9 cellular contexts compared by ENCODE assay signal in the genomic region with DNA sequence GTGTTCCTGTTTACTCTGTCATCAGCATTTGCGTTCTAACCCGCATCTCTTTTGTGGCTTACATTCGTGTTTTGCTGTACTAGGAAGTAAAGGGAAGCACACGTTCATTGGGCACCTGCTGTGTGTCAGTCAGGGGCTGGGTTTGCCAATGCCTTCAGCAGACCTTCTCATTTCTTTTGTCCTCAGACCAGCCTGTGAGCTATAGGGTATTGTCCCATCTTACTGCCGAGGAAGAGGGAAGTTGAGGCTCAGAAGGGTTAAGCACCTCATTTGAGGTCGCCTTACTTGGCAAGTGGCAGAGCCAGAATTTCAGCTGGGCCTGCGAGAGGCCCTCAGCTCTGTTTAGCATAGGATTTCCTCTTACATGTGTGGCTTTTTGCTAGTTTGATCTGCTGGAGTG. TPM values are rescaled to one million over a fixed set of nuclear protein-coding genes. Genes with fewer than 3 reads are reported as not detected.
DNase-seq lines count a peak whose midpoint lies in the region; ATAC-seq and TF ChIP-seq lines count a peak whose summit lies in the region.
"Had no signal": no experiment of that assay in that cellular context is flagged by ENCODE, and none has a peak within 500 bp of the region (broad histone marks: within the 10 kb centered on the region; RNA-seq: fewer than 3 reads in every experiment).

No MANE protein-coding gene starts in this region.

- no peaks in the 10 kb centered on the region for H3K9me2 ChIP-seq in Loucy (replicated peaks; ENCODE audit: low read depth, low read length)

- POLR2A ChIA-PET in CD4-positive, alpha-beta T cell (lab: Charles Lee) = interaction anchor here (0.6 to 3.6 kb wide), 13 partner anchors 9 to 211 kb away, joined by 3 to 34 read pairs (median 4); a partner anchor contains a TSS

- peak overlapping the region; percentile 35 for H3K4me2 ChIP-seq in Loucy (ENCODE audit: low read depth, low read length, poor library complexity, severe bottlenecking)

- H3K27me3 ChIP-seq in CD4-positive, alpha-beta T cell (ENCODE audit: control insufficient read depth, insufficient read depth, low read length) = no peaks in the 10 kb centered on the region
- H3K27me3 ChIP-seq in Loucy (ENCODE audit: insufficient read depth, low read length, poor library complexity, severe bottlenecking) (no peaks in the 10 kb centered on the region), ascending aorta (no peaks in the 10 kb centered on the region)
- H3K27me3 ChIP-seq: uterus had no signal

- peaks cover 10% of the 10 kb centered on the region for H3K36me3 Mint-ChIP-seq in CD4-positive, alpha-beta T cell (ENCODE audit: low read depth)
- no peaks in the 10 kb centered on the region for H3K36me3 Mint-ChIP-seq in naive B cell

- H3F3A ChIP-seq in Loucy (ENCODE audit: low read depth) = no peaks in the 10 kb centered on the region

- no peak overlapping the region for H2AFZ ChIP-seq in Loucy (ENCODE audit: low read length)

- H3K36me3 ChIP-seq in Loucy (ENCODE audit: insufficient read depth, low read length) (peaks cover 2% of the 10 kb centered on the region; the same call in 1 of the 2 replicates), ascending aorta (peaks cover 2% of the 10 kb centered on the region in 2 donors)
- H3K36me3 ChIP-seq: uterus had no signal

- peaks cover 72% of the 10 kb centered on the region for H3K4me1 Mint-ChIP-seq in CD4-positive, alpha-beta T cell (ENCODE audit: low read depth)
- peaks cover 36 to 64% (median 53%) of the 10 kb centered on the region in 3 donors for H3K4me1 Mint-ChIP-seq in naive B cell

- peaks cover 4% of the 10 kb centered on the region for H4K20me1 ChIP-seq in Loucy (ENCODE audit: insufficient read depth, low read length, poor library complexity, severe bottlenecking)

- intact Hi-C loops in CD4-positive, alpha-beta T cell (cut with DNase I, micrococcal nuclease) = loop anchor here in 1 of 2 experiments (1.0 kb wide), 3 partner anchors 9 to 24 kb away; a partner anchor contains a TSS
- intact Hi-C loops in ascending aorta (cut with DNase I) = no loop called here

- H3K27ac ChIP-seq in CD4-positive, alpha-beta T cell (ENCODE audit: low read depth, low read length) = peak overlapping the region; percentile 59
- peak overlapping the region; percentile 32 for H3K27ac ChIP-seq in ascending aorta
- H3K27ac ChIP-seq: uterus had no signal

- H3K4me1 ChIP-seq in Loucy (ENCODE audit: insufficient read depth, low read length, poor library complexity, severe bottlenecking) (peaks cover 30% of the 10 kb centered on the region), ascending aorta (peaks cover 0 to 7% of the 10 kb centered on the region in 2 donors)

- H3K79me2 ChIP-seq in Loucy (ENCODE audit: insufficient read depth, low read length) = peaks cover 19% of the 10 kb centered on the region; the same call in 1 of the 2 replicates

- DNase-seq in CD4-positive, alpha-beta T cell = peak in 1 of 10 experiments; percentile 27
- DNase-seq in ascending aorta (ENCODE audit: low spot score in 2 of 2) = no peak
- no peak for DNase-seq in naive B cell
- no peak for DNase-seq in stimulated activated CD4-positive, alpha-beta T cell treated with anti-CD3 and anti-CD28 coated beads, Interleukin-2, amount 100 ng/mL, for 24 hours
- no peak for DNase-seq in NCI-H446 treated with DMSO at 0.1 percent for 48 hours (lab: John Stamatoyannopoulos, UW)

- ATAC-seq in CD4-positive, alpha-beta T cell (ENCODE audit: poor library complexity) = peak; percentile 61
- peak; percentile 34 to 43 for ATAC-seq in naive B cell (ENCODE audit: low read depth in 2 of 2)
- ATAC-seq in SK-N-SH treated with all-trans-retinoic acid at 6 μM for 48 hours = no peak
- ATAC-seq in GM18861 (IDR thresholded peaks at IDR 0.05; ENCODE audit: unreplicated experiment) = no peak

- CTCF ChIA-PET in CD4-positive, alpha-beta T cell (lab: Charles Lee) = interaction anchor here (0.7 to 1.4 kb wide), 2 partner anchors 24 to 56 kb away, joined by 4 read pairs; no protein-coding TSS in a partner anchor

- no peak overlapping the region for H3K4me3 ChIP-seq in Loucy (ENCODE audit: low read length, poor library complexity, severe bottlenecking)
- H3K4me3 ChIP-seq in ascending aorta = no peak overlapping the region
- H3K4me3 ChIP-seq: uterus had no signal

- H3K9me3 Mint-ChIP-seq in CD4-positive, alpha-beta T cell = no peaks in the 10 kb centered on the region
- no peaks in the 10 kb centered on the region for H3K9me3 Mint-ChIP-seq in naive B cell

- TF ChIP-seq CTCF in CD4-positive, alpha-beta T cell (IDR thresholded peaks at IDR 0.05) = no peak
- TF ChIP-seq CTCF in Loucy (conservative IDR thresholded peaks at IDR 0.05; ENCODE audit: low read length) (no peak), ascending aorta (IDR thresholded peaks at IDR 0.05) (no peak)

- H3K9ac ChIP-seq in Loucy (ENCODE audit: low read depth, low read length, poor library complexity, severe bottlenecking) = no peak overlapping the region

- no peaks in the 10 kb centered on the region for H3K9me3 ChIP-seq in CD4-positive, alpha-beta T cell (ENCODE audit: control insufficient read depth, low read length)
- H3K9me3 ChIP-seq in Loucy (ENCODE audit: insufficient read depth, low read depth, low read length) (no peaks in the 10 kb centered on the region), ascending aorta (no peaks in the 10 kb centered on the region)
- H3K9me3 ChIP-seq: uterus had no signal

- peak overlapping the region; percentile 90 for H3K27ac Mint-ChIP-seq in CD4-positive, alpha-beta T cell
- H3K27ac Mint-ChIP-seq in naive B cell = peak overlapping the region in 5 of 6 donors; percentile 79 to 94 (median 92)

- peak overlapping the region; percentile 46 for H3K4me3 Mint-ChIP-seq in CD4-positive, alpha-beta T cell
- peak overlapping the region in 5 of 8 donors; percentile 63 to 82 (median 77) for H3K4me3 Mint-ChIP-seq in naive B cell

- H3K27me3 Mint-ChIP-seq in CD4-positive, alpha-beta T cell = no peaks in the 10 kb centered on the region
- H3K27me3 Mint-ChIP-seq in naive B cell = no peaks in the 10 kb centered on the region

TF ChIP-seq in SK-N-SH treated with all-trans-retinoic acid at 6 μM for 48 hours, 23 proteins besides CTCF, POLR2A, EP300 and RAD21:
- TF ChIP-seq GLIS3 (CRISPR knock-in tag; IDR thresholded peaks at IDR 0.05) (no peak), ZNF565 (CRISPR knock-in tag; conservative IDR thresholded peaks at IDR 0.05; ENCODE audit: low read depth) (no peak), ESRRG (CRISPR knock-in tag; IDR thresholded peaks at IDR 0.05) (no peak), SNAI2 (CRISPR knock-in tag; IDR thresholded peaks at IDR 0.05) (no peak), ISL1 (CRISPR knock-in tag; IDR thresholded peaks at IDR 0.05) (no peak), TOX (CRISPR knock-in tag; IDR thresholded peaks at IDR 0.05; ENCODE audit: borderline replicate concordance) (no peak)
- TF ChIP-seq, protein P1, sequence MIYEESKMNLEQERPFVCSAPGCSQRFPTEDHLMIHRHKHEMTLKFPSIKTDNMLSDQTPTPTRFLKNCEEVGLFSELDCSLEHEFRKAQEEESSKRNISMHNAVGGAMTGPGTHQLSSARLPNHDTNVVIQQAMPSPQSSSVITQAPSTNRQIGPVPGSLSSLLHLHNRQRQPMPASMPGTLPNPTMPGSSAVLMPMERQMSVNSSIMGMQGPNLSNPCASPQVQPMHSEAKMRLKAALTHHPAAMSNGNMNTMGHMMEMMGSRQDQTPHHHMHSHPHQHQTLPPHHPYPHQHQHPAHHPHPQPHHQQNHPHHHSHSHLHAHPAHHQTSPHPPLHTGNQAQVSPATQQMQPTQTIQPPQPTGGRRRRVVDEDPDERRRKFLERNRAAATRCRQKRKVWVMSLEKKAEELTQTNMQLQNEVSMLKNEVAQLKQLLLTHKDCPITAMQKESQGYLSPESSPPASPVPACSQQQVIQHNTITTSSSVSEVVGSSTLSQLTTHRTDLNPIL (CRISPR knock-in tag; IDR thresholded peaks at IDR 0.05; ENCODE audit: low read depth) = no peak

RNA-seq across cellular contexts. Expression of a gene that starts 8.7 kb away (rescaled TPM):
- total RNA-seq in CD4-positive, alpha-beta T cell = 10 to 100 TPM; 31.2 to 34.1 TPM
- 26.4 TPM for total RNA-seq in ascending aorta
- polyA plus RNA-seq in naive B cell (ENCODE audit: low read depth in 6 of 6) = 10 to 100 TPM; 27.3 to 42.4 (median 33.8) TPM

Comparison
In these comparisons a context has a peak if more than half of its experiments do, and no peak if none do; other contexts are left out.
1. ATAC-seq: peak in CD4-positive, alpha-beta T cell (single experiment) and naive B cell (2 of 2); none in SK-N-SH treated with all-trans-retinoic acid at 6 μM for 48 hours (single experiment) and GM18861 (single experiment).